ENCODE assay signal across 1 cellular context in the genomic region with DNA sequence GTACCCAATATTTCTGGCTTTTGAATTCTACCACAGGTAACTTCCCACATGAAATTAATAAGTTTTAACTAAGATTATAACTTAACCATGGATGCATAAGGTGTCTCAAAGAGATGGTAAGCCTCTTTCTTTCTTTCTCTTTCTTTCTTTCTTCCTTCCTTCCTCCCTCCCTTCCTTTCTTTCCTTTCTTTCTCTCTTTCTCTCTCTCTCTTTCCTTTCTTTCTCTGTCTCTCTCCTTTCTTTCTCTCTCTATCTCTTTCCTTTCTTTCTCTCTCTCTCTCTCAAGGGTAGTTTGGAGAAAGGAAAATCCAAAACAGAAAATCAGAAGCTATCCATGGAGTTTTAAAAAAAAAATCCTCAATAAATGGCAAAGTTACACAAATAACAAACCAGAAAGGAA.
TF ChIP-seq lines count a peak whose summit lies in the region.

No MANE protein-coding gene starts in this region.

TF ChIP-seq in K562, 482 proteins besides CTCF, POLR2A, EP300 and RAD21:
- TF ChIP-seq PHB2 (IDR thresholded peaks at IDR 0.05; ENCODE audit: low read depth) (peak; percentile 56; the same call in 1 of the 2 replicates), MTA2 (IDR thresholded peaks at IDR 0.05; ENCODE audit: low read depth) (0 out of 2 replicates have a peak, but pooled peaks have one; percentile 10), MTA1 (IDR thresholded peaks at IDR 0.05; ENCODE audit: borderline replicate concordance) (0 out of 2 replicates have a peak, but pooled peaks have one; percentile 19), ARID2 (IDR thresholded peaks at IDR 0.05) (0 out of 2 replicates have a peak, but pooled peaks have one; percentile 8), MAZ (CRISPR knock-in tag; conservative IDR thresholded peaks at IDR 0.05 in 1 of 2, IDR thresholded peaks at IDR 0.05 in 1 of 2) (no peak), MCM5 (IDR thresholded peaks at IDR 0.05; ENCODE audit: low read depth) (0 out of 2 replicates have a peak, but pooled peaks have one; percentile 32), MIER1 (IDR thresholded peaks at IDR 0.05; ENCODE audit: low read depth) (0 out of 2 replicates have a peak, but pooled peaks have one; percentile 53), LARP7 (IDR thresholded peaks at IDR 0.05) (0 out of 2 replicates have a peak, but pooled peaks have one; percentile 42), ZSCAN29 (IDR thresholded peaks at IDR 0.05) (no peak), BACH1 (tag; IDR thresholded peaks at IDR 0.05) (no peak), GATAD2A (IDR thresholded peaks at IDR 0.05) (no peak)
- TF ChIP-seq, protein P1, sequence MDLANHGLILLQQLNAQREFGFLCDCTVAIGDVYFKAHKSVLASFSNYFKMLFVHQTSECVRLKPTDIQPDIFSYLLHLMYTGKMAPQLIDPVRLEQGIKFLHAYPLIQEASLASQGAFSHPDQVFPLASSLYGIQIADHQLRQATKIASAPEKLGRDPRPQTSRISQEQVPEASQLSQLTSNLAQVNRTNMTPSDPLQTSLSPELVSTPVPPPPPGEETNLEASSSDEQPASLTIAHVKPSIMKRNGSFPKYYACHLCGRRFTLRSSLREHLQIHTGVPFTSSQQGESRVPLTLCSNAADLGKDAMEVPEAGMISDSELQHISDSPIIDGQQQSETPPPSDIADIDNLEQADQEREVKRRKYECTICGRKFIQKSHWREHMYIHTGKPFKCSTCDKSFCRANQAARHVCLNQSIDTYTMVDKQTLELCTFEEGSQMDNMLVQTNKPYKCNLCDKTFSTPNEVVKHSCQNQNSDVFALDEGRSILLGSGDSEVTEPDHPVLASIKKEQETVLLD (IDR thresholded peaks at IDR 0.05), result 0 out of 2 replicates have a peak, but pooled peaks have one; percentile 69
- TF ChIP-seq, protein P2, sequence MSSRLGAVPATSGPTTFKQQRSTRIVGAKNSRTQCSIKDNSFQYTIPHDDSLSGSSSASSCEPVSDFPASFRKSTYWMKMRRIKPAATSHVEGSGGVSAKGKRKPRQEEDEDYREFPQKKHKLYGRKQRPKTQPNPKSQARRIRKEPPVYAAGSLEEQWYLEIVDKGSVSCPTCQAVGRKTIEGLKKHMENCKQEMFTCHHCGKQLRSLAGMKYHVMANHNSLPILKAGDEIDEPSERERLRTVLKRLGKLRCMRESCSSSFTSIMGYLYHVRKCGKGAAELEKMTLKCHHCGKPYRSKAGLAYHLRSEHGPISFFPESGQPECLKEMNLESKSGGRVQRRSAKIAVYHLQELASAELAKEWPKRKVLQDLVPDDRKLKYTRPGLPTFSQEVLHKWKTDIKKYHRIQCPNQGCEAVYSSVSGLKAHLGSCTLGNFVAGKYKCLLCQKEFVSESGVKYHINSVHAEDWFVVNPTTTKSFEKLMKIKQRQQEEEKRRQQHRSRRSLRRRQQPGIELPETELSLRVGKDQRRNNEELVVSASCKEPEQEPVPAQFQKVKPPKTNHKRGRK (tag; IDR thresholded peaks at IDR 0.05), result peak; percentile 97
- TF ChIP-seq, protein P3, sequence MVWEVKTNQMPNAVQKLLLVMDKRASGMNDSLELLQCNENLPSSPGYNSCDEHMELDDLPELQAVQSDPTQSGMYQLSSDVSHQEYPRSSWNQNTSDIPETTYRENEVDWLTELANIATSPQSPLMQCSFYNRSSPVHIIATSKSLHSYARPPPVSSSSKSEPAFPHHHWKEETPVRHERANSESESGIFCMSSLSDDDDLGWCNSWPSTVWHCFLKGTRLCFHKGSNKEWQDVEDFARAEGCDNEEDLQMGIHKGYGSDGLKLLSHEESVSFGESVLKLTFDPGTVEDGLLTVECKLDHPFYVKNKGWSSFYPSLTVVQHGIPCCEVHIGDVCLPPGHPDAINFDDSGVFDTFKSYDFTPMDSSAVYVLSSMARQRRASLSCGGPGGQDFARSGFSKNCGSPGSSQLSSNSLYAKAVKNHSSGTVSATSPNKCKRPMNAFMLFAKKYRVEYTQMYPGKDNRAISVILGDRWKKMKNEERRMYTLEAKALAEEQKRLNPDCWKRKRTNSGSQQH (CRISPR knock-in tag; IDR thresholded peaks at IDR 0.05), result 0 out of 2 replicates have a peak, but pooled peaks have one; percentile 68
